In the genomic region with DNA sequence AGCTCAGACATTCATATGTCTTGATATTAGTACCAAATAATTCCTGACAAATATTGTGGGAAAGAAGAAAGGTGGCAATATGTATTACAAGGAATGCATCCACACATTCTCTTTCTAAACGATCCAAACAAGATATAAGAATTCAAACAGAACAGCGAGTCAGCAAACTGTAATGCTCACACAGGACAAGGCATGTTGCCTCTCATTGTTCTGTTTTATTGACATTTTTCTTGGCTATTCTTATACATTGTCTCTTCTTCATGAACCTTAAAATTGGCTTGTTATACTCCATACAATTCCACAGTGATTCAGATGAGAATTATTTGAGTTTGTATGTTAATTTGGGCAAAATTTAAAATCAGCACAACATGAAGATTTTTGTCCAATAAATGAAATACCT, we compare ENCODE assay signal across 26 cellular contexts.
"Had no signal": no experiment of that assay in that cellular context is flagged by ENCODE, and none has a peak within 500 bp of the region (broad histone marks: within the 10 kb centered on the region; RNA-seq: fewer than 3 reads in every experiment).

No MANE protein-coding gene starts in this region.

- DNase-seq: kidney; left colon; left lung; lower lobe of right lung; mesendoderm; naive B cell; ovary; stimulated activated CD4-positive, alpha-beta T cell treated with anti-CD3 and anti-CD28 coated beads, Interleukin-12 subunit alpha, Interleukin-12 subunit beta, amount 100 ng/mL, for 4 hours; stimulated activated CD4-positive, alpha-beta T cell treated with anti-CD3 and anti-CD28 coated beads, Interleukin-15, amount 100 ng/mL, for 24 hours; stimulated activated CD4-positive, alpha-beta T cell treated with anti-CD3 and anti-CD28 coated beads, Interleukin-2, amount 100 ng/mL, for 24 hours; stimulated activated CD4-positive, alpha-beta T cell treated with anti-CD3 and anti-CD28 coated beads, Interleukin-4, amount 100 ng/mL, for 1 hour; stimulated activated naive B cell treated with anti-CD40 and anti-IgM and Interleukin-4, amounts not matched to agents 10 μg/mL and 1 μg/mL and 100 μg/mL, for 72 hours; stimulated activated naive CD8-positive, alpha-beta T cell treated with anti-CD3 and anti-CD28 coated beads, Interleukin-15, Interleukin-2, amounts not matched to agents 100 U/mL and 50 U/mL, for 24 hours; stomach; testis; thyroid gland; transverse colon had no signal

- H3K9me3 Mint-ChIP-seq: natural killer cell treated with Interleukin-12 subunit alpha and Interleukin-12 subunit beta and Interleukin-15 and Interleukin-18, amount 100 ng/mL, for 72 hours had no signal

- H3K4me1 ChIP-seq: left lung, lower lobe of right lung, right atrium auricular region, stomach, testis, thyroid gland, transverse colon, upper lobe of left lung, vagina had no signal

- ATAC-seq: left colon; left lung; lower lobe of right lung; natural killer cell treated with Interleukin-12 subunit alpha and Interleukin-12 subunit beta and Interleukin-15 and Interleukin-18, amount 100 ng/mL, for 72 hours; sciatic nerve; stimulated activated naive B cell treated with anti-CD40 and anti-IgM and Interleukin-4, amounts not matched to agents 10 μg/mL and 1 μg/mL and 100 μg/mL, for 72 hours; stimulated activated naive CD8-positive, alpha-beta T cell treated with anti-CD3 and anti-CD28 coated beads, Interleukin-15, Interleukin-2, amounts not matched to agents 100 U/mL and 50 U/mL, for 24 hours had no signal

- H3K9me3 ChIP-seq: left lung, lower lobe of right lung, right atrium auricular region, testis, thyroid gland, transverse colon, upper lobe of left lung, vagina had no signal

- H3K4me3 ChIP-seq: hepatocyte, left lung, lower lobe of right lung, ovary, right atrium auricular region, skin epidermis, stomach, testis, thyroid gland, transverse colon, upper lobe of left lung, vagina had no signal

- H3K27ac ChIP-seq: hepatocyte, left lung, lower lobe of right lung, ovary, right atrium auricular region, skin epidermis, stomach, testis, thyroid gland, transverse colon, upper lobe of left lung, vagina had no signal

- FAIRE-seq: kidney had no signal

- H3K4me3 Mint-ChIP-seq: mesothelial cell of epicardium; naive B cell; natural killer cell treated with Interleukin-12 subunit alpha and Interleukin-12 subunit beta and Interleukin-15 and Interleukin-18, amount 100 ng/mL, for 72 hours; stimulated activated naive B cell treated with anti-CD40 and anti-IgM and Interleukin-4, amounts not matched to agents 10 μg/mL and 1 μg/mL and 100 μg/mL, for 72 hours had no signal

- H3K27me3 Mint-ChIP-seq: naive B cell, progenitor cell of endocrine pancreas had no signal

- H2AFZ ChIP-seq: hepatocyte had no signal

- H3K4me2 ChIP-seq: hepatocyte had no signal

- H3K79me2 ChIP-seq: hepatocyte had no signal

- H3K36me3 Mint-ChIP-seq: mesothelial cell of epicardium, naive B cell had no signal

- H3K36me3 ChIP-seq: left lung, lower lobe of right lung, ovary, right atrium auricular region, stomach, thyroid gland, transverse colon, upper lobe of left lung, vagina had no signal

- H3K27me3 ChIP-seq: hepatocyte, left lung, ovary, right atrium auricular region, stomach, testis, thyroid gland, transverse colon, upper lobe of left lung, vagina had no signal

- H3K27ac Mint-ChIP-seq: mesothelial cell of epicardium; naive B cell; natural killer cell treated with Interleukin-12 subunit alpha and Interleukin-12 subunit beta and Interleukin-15 and Interleukin-18, amount 100 ng/mL, for 72 hours; progenitor cell of endocrine pancreas; stimulated activated naive B cell treated with anti-CD40 and anti-IgM and Interleukin-4, amounts not matched to agents 10 μg/mL and 1 μg/mL and 100 μg/mL, for 72 hours had no signal

- H3K4me1 Mint-ChIP-seq: mesothelial cell of epicardium; naive B cell; stimulated activated naive B cell treated with anti-CD40 and anti-IgM and Interleukin-4, amounts not matched to agents 10 μg/mL and 1 μg/mL and 100 μg/mL, for 72 hours had no signal
